Comparison of ENCODE assay signal across 8 cellular contexts in the genomic region with DNA sequence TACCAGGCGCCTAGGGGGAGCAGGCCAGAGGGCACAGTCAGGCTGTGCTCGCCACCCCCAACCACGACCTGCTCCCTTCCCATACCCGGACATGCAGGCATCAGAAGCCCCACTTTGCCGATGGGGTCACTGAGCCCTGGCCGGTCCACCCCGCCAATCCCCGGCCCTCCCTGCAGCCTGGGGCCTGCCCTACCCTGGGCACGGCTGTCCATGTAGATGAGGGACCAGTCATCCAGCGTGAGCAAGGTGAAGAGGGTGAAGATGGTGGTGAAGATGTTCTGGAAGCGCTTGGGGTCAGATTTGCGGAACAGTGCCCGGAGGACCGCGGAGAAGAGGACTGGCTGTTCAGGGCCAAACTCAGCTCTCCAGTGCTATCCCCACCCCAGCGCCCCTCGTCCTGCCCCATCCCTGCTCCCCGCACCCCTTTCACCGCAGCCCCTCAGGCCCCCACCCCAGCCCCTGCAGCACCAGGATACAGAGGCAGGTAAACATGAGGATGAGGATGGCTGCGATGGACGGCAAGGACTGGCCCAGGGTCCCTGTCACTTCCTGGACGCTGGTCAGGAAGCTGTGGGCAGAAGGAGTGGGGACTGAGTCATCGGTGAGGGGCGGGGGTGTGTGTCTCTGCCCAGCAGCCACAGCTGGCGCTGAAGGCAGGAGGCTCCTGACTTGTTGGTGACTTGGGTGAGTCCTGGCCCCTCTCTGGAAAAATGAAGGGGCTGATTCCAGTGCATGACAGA.
DNase-seq lines count a peak whose midpoint lies in the region; ATAC-seq and TF ChIP-seq lines count a peak whose summit lies in the region.

No MANE protein-coding gene starts in this region.

- peak; percentile 61 for DNase-seq in NK-92 treated with Interleukin-12 subunit alpha and Interleukin-12 subunit beta, amount 100 ng/mL, for 24 hours (lab: John Stamatoyannopoulos, UW)
- DNase-seq in NK-92 (lab: John Stamatoyannopoulos, UW; ENCODE audit: unreplicated experiment): no peak
- DNase-seq in RWPE2 (ENCODE audit: low spot score): peak; percentile 76
- DNase-seq in epithelial cell of esophagus (ENCODE audit: low read depth): peak; percentile 74
- DNase-seq in stimulated activated CD8-positive, alpha-beta memory T cell treated with anti-CD3 and anti-CD28 coated beads, Interleukin-15, amount 100 ng/mL, for 4 hours (ENCODE audit: low read depth in 2 of 2): peak; percentile 10 to 18
- no peak for DNase-seq in NCI-H146 (lab: John Stamatoyannopoulos, UW)

- H3K4me1 ChIP-seq in RWPE2 (ENCODE audit: insufficient read depth, poor library complexity, severe bottlenecking): peaks cover 15% of the 10 kb centered on the region

- H3K4me3 ChIP-seq in RWPE2 (ENCODE audit: severe bottlenecking) (no peak overlapping the region), epithelial cell of esophagus (ENCODE audit: low read length) (no peak overlapping the region)

- TF ChIP-seq CTCF in RWPE2 (IDR thresholded peaks at IDR 0.05; ENCODE audit: poor library complexity, severe bottlenecking) (no peak), epithelial cell of esophagus (IDR thresholded peaks at IDR 0.05; ENCODE audit: insufficient read depth, low read depth, low read length, missing control alignments) (no peak)

- H3K9me3 ChIP-seq in RWPE2 (ENCODE audit: severe bottlenecking): no peaks in the 10 kb centered on the region

- H3K27me3 ChIP-seq in RWPE2 (ENCODE audit: insufficient read depth, poor library complexity, severe bottlenecking): no peaks in the 10 kb centered on the region

- ATAC-seq in RWPE2 (ENCODE audit: low read depth) (peak; percentile 83), GM18909 (IDR thresholded peaks at IDR 0.05; ENCODE audit: poor library complexity, unreplicated experiment) (no peak), HG02852 (IDR thresholded peaks at IDR 0.05; ENCODE audit: unreplicated experiment) (no peak)

- H3K36me3 ChIP-seq in RWPE2 (ENCODE audit: low read depth): no peaks in the 10 kb centered on the region

- H3K27ac ChIP-seq in RWPE2 (ENCODE audit: poor library complexity, severe bottlenecking): peak overlapping the region; percentile 49

Comparison
In these comparisons a context has a peak if more than half of its experiments do, and no peak if none do; other contexts are left out.
1. DNase-seq: peak in NK-92 treated with Interleukin-12 subunit alpha and Interleukin-12 subunit beta, amount 100 ng/mL, for 24 hours (single experiment), RWPE2 (single experiment), epithelial cell of esophagus (single experiment) and stimulated activated CD8-positive, alpha-beta memory T cell treated with anti-CD3 and anti-CD28 coated beads, Interleukin-15, amount 100 ng/mL, for 4 hours (2 of 2); none in NK-92 (single experiment) and NCI-H146 (single experiment).